In genomic region chr14:70585221-70585620, GRCh38 we compare ENCODE assay signal across 13 cellular contexts. TPM values are rescaled to one million over a fixed set of nuclear protein-coding genes. Genes with fewer than 3 reads are reported as not detected.
DNase-seq lines count a peak whose midpoint lies in the region; ATAC-seq and TF ChIP-seq lines count a peak whose summit lies in the region.
"Had no signal": no experiment of that assay in that cellular context is flagged by ENCODE, and none has a peak within 500 bp of the region (broad histone marks: within the 10 kb centered on the region; RNA-seq: fewer than 3 reads in every experiment).

No MANE protein-coding gene starts in this region.

- H3K27ac Mint-ChIP-seq in activated CD4-positive, alpha-beta T cell treated with anti-CD3 and anti-CD28 coated beads, Interleukin-2, amount 10 ng/mL, durations not matched to agents 24 days and 14 days, result no peak overlapping the region
- H3K27ac Mint-ChIP-seq in neural progenitor cell, result no peak overlapping the region
- no peak overlapping the region for H3K27ac Mint-ChIP-seq in T-cell
- H3K27ac Mint-ChIP-seq: B cell had no signal

- peak; percentile 41 for DNase-seq in activated CD4-positive, alpha-beta T cell treated with anti-CD3 and anti-CD28 coated beads for 48 hours
- DNase-seq in activated CD4-positive, alpha-beta T cell treated with anti-CD3 and anti-CD28 coated beads, Interleukin-2, amount 10 ng/mL, durations not matched to agents 24 days and 14 days, result no peak
- DNase-seq in neural progenitor cell (ENCODE audit: low spot score) (peak; percentile 6), left lung (no peak), T-cell (no peak)
- DNase-seq: activated effector memory CD4-positive, alpha-beta T cell treated with Interleukin-2 at 50 U/mL for 16 hours; left cardiac atrium; NCI-H146 had no signal

- ATAC-seq in left lung, result no peak
- ATAC-seq in T-cell (replicated peaks in 1 of 4), result no peak
- ATAC-seq in HG03045 (IDR thresholded peaks at IDR 0.05; ENCODE audit: unreplicated experiment), result no peak
- ATAC-seq: left cardiac atrium had no signal

- H4K20me1 ChIP-seq in neural progenitor cell (ENCODE audit: low read depth), result peaks cover 3% of the 10 kb centered on the region

- CTCF ChIA-PET in HEK293 (lab: Yijun Ruan, JAX), result no interaction called here
- CTCF ChIA-PET in T-cell (lab: Charles Lee), result interaction anchor here in 1 of 2 donors (0.6 to 1.6 kb wide), 4 partner anchors 14 to 1168 kb away, joined by 3 to 5 read pairs (median 4); no protein-coding TSS in a partner anchor

- H3K27me3 ChIP-seq in neural progenitor cell, result no peaks in the 10 kb centered on the region
- no peaks in the 10 kb centered on the region for H3K27me3 ChIP-seq in left lung

- H3K9me3 Mint-ChIP-seq in activated CD4-positive, alpha-beta T cell treated with anti-CD3 and anti-CD28 coated beads, Interleukin-2, amount 10 ng/mL, durations not matched to agents 24 days and 14 days, result no peaks in the 10 kb centered on the region
- no peaks in the 10 kb centered on the region for H3K9me3 Mint-ChIP-seq in neural progenitor cell
- H3K9me3 Mint-ChIP-seq in T-cell, result no peaks in the 10 kb centered on the region

- H3K4me3 Mint-ChIP-seq in activated CD4-positive, alpha-beta T cell treated with anti-CD3 and anti-CD28 coated beads, Interleukin-2, amount 10 ng/mL, durations not matched to agents 24 days and 14 days, result no peak overlapping the region
- H3K4me3 Mint-ChIP-seq in neural progenitor cell (no peak overlapping the region), T-cell (no peak overlapping the region)
- H3K4me3 Mint-ChIP-seq: B cell had no signal

- H3F3A ChIP-seq in neural progenitor cell (ENCODE audit: low read depth), result no peaks in the 10 kb centered on the region

- H3K27ac ChIP-seq in HEK293 (ENCODE audit: extremely low read depth, low read depth, low read length) (no peak overlapping the region), VCaP (no peak overlapping the region), neural progenitor cell (no peak overlapping the region), left lung (no peak overlapping the region)
- H3K27ac ChIP-seq: coronary artery had no signal

- H3K4me2 ChIP-seq in neural progenitor cell, result no peak overlapping the region

- no peaks in the 10 kb centered on the region for H3K27me3 Mint-ChIP-seq in activated CD4-positive, alpha-beta T cell treated with anti-CD3 and anti-CD28 coated beads, Interleukin-2, amount 10 ng/mL, durations not matched to agents 24 days and 14 days
- H3K27me3 Mint-ChIP-seq in neural progenitor cell (ENCODE audit: insufficient read depth, low read depth) (no peaks in the 10 kb centered on the region), T-cell (no peaks in the 10 kb centered on the region)
- H3K27me3 Mint-ChIP-seq: B cell had no signal

- H3K9me3 ChIP-seq in HEK293 (ENCODE audit: control insufficient read depth, insufficient read depth, low read depth, low read length), result no peaks in the 10 kb centered on the region
- no peaks in the 10 kb centered on the region for H3K9me3 ChIP-seq in neural progenitor cell (ENCODE audit: low read depth)
- H3K9me3 ChIP-seq in left lung, result no peaks in the 10 kb centered on the region

- H3K9ac ChIP-seq in neural progenitor cell, result no peak overlapping the region

- H3K36me3 Mint-ChIP-seq in activated CD4-positive, alpha-beta T cell treated with anti-CD3 and anti-CD28 coated beads, Interleukin-2, amount 10 ng/mL, durations not matched to agents 24 days and 14 days (ENCODE audit: low read depth), result peaks cover 59% of the 10 kb centered on the region
- H3K36me3 Mint-ChIP-seq in neural progenitor cell (peaks cover 31% of the 10 kb centered on the region), T-cell (peaks cover 57% of the 10 kb centered on the region)

- H2AFZ ChIP-seq in neural progenitor cell (replicated peaks), result no peak overlapping the region

- H3K36me3 ChIP-seq in HEK293 (ENCODE audit: control insufficient read depth in 2 of 2, insufficient read depth in 1 of 2, low read length in 2 of 2) (peaks cover 80 to 95% of the 10 kb centered on the region in 2 experiments), neural progenitor cell (peaks cover 25% of the 10 kb centered on the region), left lung (peaks cover 0 to 94% of the 10 kb centered on the region in 2 donors)

- intact Hi-C loops in activated CD4-positive, alpha-beta T cell treated with anti-CD3 and anti-CD28 coated beads, Interleukin-2, amount 10 ng/mL, durations not matched to agents 24 days and 14 days (cut with micrococcal nuclease), result no loop called here
- intact Hi-C loops in left lung (cut with DNase I), result no loop called here

- H3K4me1 Mint-ChIP-seq in activated CD4-positive, alpha-beta T cell treated with anti-CD3 and anti-CD28 coated beads, Interleukin-2, amount 10 ng/mL, durations not matched to agents 24 days and 14 days, result peaks cover 8% of the 10 kb centered on the region
- H3K4me1 Mint-ChIP-seq in neural progenitor cell (no peaks in the 10 kb centered on the region), T-cell (peaks cover 0 to 2% (median 0%) of the 10 kb centered on the region in 3 donors)
- H3K4me1 Mint-ChIP-seq: B cell had no signal

- TF ChIP-seq CTCF in HEK293 (tag by site-specific recombination; IDR thresholded peaks at IDR 0.05) (no peak), VCaP (conservative IDR thresholded peaks at IDR 0.05) (peak; percentile 43), neural progenitor cell (IDR thresholded peaks at IDR 0.05) (no peak), left lung (IDR thresholded peaks at IDR 0.05) (no peak)

- H3K79me2 ChIP-seq in neural progenitor cell (ENCODE audit: low read depth), result no peaks in the 10 kb centered on the region

- H3K4me3 ChIP-seq in HEK293 (ENCODE audit: low read depth, low read length), result no peak overlapping the region
- no peak overlapping the region for H3K4me3 ChIP-seq in neural progenitor cell
- H3K4me3 ChIP-seq in left lung, result no peak overlapping the region
- H3K4me3 ChIP-seq: coronary artery had no signal

- POLR2A ChIA-PET in HEK293 (lab: Yijun Ruan, JAX) (no interaction called here), T-cell (lab: Charles Lee) (interaction anchor here in 1 of 2 donors (0.7 kb wide), 1 partner anchor 9 kb away, joined by 6 read pairs; no protein-coding TSS in a partner anchor)

- H3K4me1 ChIP-seq in HEK293 (ENCODE audit: control insufficient read depth, insufficient read depth, low read length), result no peaks in the 10 kb centered on the region
- H3K4me1 ChIP-seq in neural progenitor cell, result peaks cover 8% of the 10 kb centered on the region
- H3K4me1 ChIP-seq in left lung, result no peaks in the 10 kb centered on the region

TF ChIP-seq in HEK293, 187 proteins besides CTCF, POLR2A, EP300 and RAD21:
- peak; percentile 26; the same call in 1 of the 2 replicates for TF ChIP-seq ZNF654 (tag by site-specific recombination; IDR thresholded peaks at IDR 0.05; ENCODE audit: low read depth)
- no peak for TF ChIP-seq EGR2 (tag by site-specific recombination; IDR thresholded peaks at IDR 0.05; ENCODE audit: low read depth)

RNA-seq across cellular contexts. Expression of gene MED6, which starts 15.2 kb away (rescaled TPM):
- 57.0 and 59.7 TPM in 2 replicates for total RNA-seq in activated CD4-positive, alpha-beta T cell treated with anti-CD3 and anti-CD28 coated beads, Interleukin-2, amount 10 ng/mL, durations not matched to agents 24 days and 14 days
- total RNA-seq in neural progenitor cell (ENCODE audit: low replicate concordance), result 57.5 and 82.0 TPM in 2 replicates
- total RNA-seq in left lung, result 10 to 100 TPM; 23.2 to 28.4 TPM
- 10 to 100 TPM; 45.1 to 96.4 (median 53.3) TPM for total RNA-seq in T-cell

RNA-seq across cellular contexts. Expression of gene ADAM20, which starts 50.4 kb away (rescaled TPM):
- total RNA-seq in activated CD4-positive, alpha-beta T cell treated with anti-CD3 and anti-CD28 coated beads, Interleukin-2, amount 10 ng/mL, durations not matched to agents 24 days and 14 days, result 0.19 and 0.44 TPM in 2 replicates
- total RNA-seq in neural progenitor cell (ENCODE audit: low replicate concordance) (1.2 and 2.0 TPM in 2 replicates), left lung (under 1 TPM; 0.38 to 0.92 TPM), T-cell (1 to 10 TPM in 3 of 5 donors, under 1 TPM in 2; 0.89 to 1.4 (median 1.2) TPM)

RNA-seq across cellular contexts. Expression of gene TTC9, which starts 56.5 kb away (rescaled TPM):
- 4.8 and 5.8 TPM in 2 replicates for total RNA-seq in activated CD4-positive, alpha-beta T cell treated with anti-CD3 and anti-CD28 coated beads, Interleukin-2, amount 10 ng/mL, durations not matched to agents 24 days and 14 days
- total RNA-seq in neural progenitor cell (ENCODE audit: low replicate concordance) (3.5 and 3.7 TPM in 2 replicates), left lung (1 to 10 TPM; 4.8 to 9.2 TPM), T-cell (10 to 100 TPM; 14.4 to 23.4 (median 17.8) TPM)

Comparison
In these comparisons a context has a peak if more than half of its experiments do, and no peak if none do; other contexts are left out.
1. DNase-seq: peak in activated CD4-positive, alpha-beta T cell treated with anti-CD3 and anti-CD28 coated beads for 48 hours (single experiment) and neural progenitor cell (single experiment); none in activated CD4-positive, alpha-beta T cell treated with anti-CD3 and anti-CD28 coated beads, Interleukin-2, amount 10 ng/mL, durations not matched to agents 24 days and 14 days (single experiment), left lung (0 of 2) and T-cell (0 of 34).